ENCODE assay signal across 1 cellular context in genomic region chr1:32464716-32465540, GRCh38.
TF ChIP-seq lines count a peak whose summit lies in the region.

TSS of gene ZBTB8B (plus strand) at chr1:32465072. CDS start at chr1:32470625, 5,553 bp downstream.

TF ChIP-seq in HepG2, 621 proteins besides CTCF, POLR2A, EP300 and RAD21 (continued from another document and continues in another):
- TF ChIP-seq ZNF572 (CRISPR knock-in tag; IDR thresholded peaks at IDR 0.05) = no peak
- no peak for TF ChIP-seq YEATS4 (CRISPR knock-in tag; IDR thresholded peaks at IDR 0.05; ENCODE audit: borderline replicate concordance)
- TF ChIP-seq REPIN1 (CRISPR knock-in tag; IDR thresholded peaks at IDR 0.05; ENCODE audit: borderline replicate concordance, low read depth) = no peak
- TF ChIP-seq SKI (IDR thresholded peaks at IDR 0.05; ENCODE audit: partially characterized antibody) = no peak
- no peak for TF ChIP-seq ZC3H13 (CRISPR knock-in tag; IDR thresholded peaks at IDR 0.05)
- TF ChIP-seq HIVEP1 (CRISPR knock-in tag; IDR thresholded peaks at IDR 0.05) = no peak
- no peak for TF ChIP-seq HNRNPH1 (optimal IDR thresholded peaks at IDR 0.05; ENCODE audit: low read depth, low read length)
- TF ChIP-seq KLF9 (CRISPR knock-in tag; IDR thresholded peaks at IDR 0.05; ENCODE audit: low read depth) = peak; percentile 96
- peak; percentile 15; the same call in 1 of the 2 replicates for TF ChIP-seq ZNF547 (CRISPR knock-in tag; IDR thresholded peaks at IDR 0.05)
- no peak for TF ChIP-seq ATM (IDR thresholded peaks at IDR 0.05; ENCODE audit: borderline replicate concordance)
- TF ChIP-seq TOPORS (CRISPR knock-in tag; IDR thresholded peaks at IDR 0.05) = no peak
- peak; percentile 61 for TF ChIP-seq THAP11 (CRISPR knock-in tag; IDR thresholded peaks at IDR 0.05)
- TF ChIP-seq, protein P1, sequence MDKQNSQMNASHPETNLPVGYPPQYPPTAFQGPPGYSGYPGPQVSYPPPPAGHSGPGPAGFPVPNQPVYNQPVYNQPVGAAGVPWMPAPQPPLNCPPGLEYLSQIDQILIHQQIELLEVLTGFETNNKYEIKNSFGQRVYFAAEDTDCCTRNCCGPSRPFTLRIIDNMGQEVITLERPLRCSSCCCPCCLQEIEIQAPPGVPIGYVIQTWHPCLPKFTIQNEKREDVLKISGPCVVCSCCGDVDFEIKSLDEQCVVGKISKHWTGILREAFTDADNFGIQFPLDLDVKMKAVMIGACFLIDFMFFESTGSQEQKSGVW (CRISPR knock-in tag; IDR thresholded peaks at IDR 0.05; ENCODE audit: borderline replicate concordance) = no peak
- TF ChIP-seq ATF7 (IDR thresholded peaks at IDR 0.05) = no peak
- no peak for TF ChIP-seq ATF7 (CRISPR knock-in tag; IDR thresholded peaks at IDR 0.05)
- TF ChIP-seq, protein P2, sequence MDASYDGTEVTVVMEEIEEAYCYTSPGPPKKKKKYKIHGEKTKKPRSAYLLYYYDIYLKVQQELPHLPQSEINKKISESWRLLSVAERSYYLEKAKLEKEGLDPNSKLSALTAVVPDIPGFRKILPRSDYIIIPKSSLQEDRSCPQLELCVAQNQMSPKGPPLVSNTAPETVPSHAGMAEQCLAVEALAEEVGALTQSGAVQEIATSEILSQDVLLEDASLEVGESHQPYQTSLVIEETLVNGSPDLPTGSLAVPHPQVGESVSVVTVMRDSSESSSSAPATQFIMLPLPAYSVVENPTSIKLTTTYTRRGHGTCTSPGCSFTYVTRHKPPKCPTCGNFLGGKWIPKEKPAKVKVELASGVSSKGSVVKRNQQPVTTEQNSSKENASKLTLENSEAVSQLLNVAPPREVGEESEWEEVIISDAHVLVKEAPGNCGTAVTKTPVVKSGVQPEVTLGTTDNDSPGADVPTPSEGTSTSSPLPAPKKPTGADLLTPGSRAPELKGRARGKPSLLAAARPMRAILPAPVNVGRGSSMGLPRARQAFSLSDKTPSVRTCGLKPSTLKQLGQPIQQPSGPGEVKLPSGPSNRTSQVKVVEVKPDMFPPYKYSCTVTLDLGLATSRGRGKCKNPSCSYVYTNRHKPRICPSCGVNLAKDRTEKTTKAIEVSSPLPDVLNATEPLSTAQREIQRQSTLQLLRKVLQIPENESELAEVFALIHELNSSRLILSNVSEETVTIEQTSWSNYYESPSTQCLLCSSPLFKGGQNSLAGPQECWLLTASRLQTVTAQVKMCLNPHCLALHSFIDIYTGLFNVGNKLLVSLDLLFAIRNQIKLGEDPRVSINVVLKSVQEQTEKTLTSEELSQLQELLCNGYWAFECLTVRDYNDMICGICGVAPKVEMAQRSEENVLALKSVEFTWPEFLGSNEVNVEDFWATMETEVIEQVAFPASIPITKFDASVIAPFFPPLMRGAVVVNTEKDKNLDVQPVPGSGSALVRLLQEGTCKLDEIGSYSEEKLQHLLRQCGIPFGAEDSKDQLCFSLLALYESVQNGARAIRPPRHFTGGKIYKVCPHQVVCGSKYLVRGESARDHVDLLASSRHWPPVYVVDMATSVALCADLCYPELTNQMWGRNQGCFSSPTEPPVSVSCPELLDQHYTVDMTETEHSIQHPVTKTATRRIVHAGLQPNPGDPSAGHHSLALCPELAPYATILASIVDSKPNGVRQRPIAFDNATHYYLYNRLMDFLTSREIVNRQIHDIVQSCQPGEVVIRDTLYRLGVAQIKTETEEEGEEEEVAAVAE (CRISPR knock-in tag; IDR thresholded peaks at IDR 0.05; ENCODE audit: borderline replicate concordance) = no peak
- no peak for TF ChIP-seq ZNF773 (CRISPR knock-in tag; IDR thresholded peaks at IDR 0.05; ENCODE audit: borderline replicate concordance)
- no peak for TF ChIP-seq ARNTL (CRISPR knock-in tag; IDR thresholded peaks at IDR 0.05)
- TF ChIP-seq KLF15 (CRISPR knock-in tag; IDR thresholded peaks at IDR 0.05; ENCODE audit: borderline replicate concordance) = no peak
- TF ChIP-seq RNF2 (conservative IDR thresholded peaks at IDR 0.05; ENCODE audit: low read depth) = no peak
- no peak for TF ChIP-seq TEAD3 (CRISPR knock-in tag; optimal IDR thresholded peaks at IDR 0.05; ENCODE audit: borderline replicate concordance)
- no peak for TF ChIP-seq PTBP1 (IDR thresholded peaks at IDR 0.05; ENCODE audit: low read depth, low read length, poor library complexity, severe bottlenecking)
- no peak for TF ChIP-seq FOXC1 (CRISPR knock-in tag; IDR thresholded peaks at IDR 0.05; ENCODE audit: borderline replicate concordance)
- TF ChIP-seq PPARG (CRISPR knock-in tag; conservative IDR thresholded peaks at IDR 0.05) = no peak
- no peak for TF ChIP-seq ZNF570 (CRISPR knock-in tag; IDR thresholded peaks at IDR 0.05; ENCODE audit: borderline replicate concordance)
- TF ChIP-seq ZNF460 (CRISPR knock-in tag; IDR thresholded peaks at IDR 0.05; ENCODE audit: borderline replicate concordance) = no peak
- no peak for TF ChIP-seq ZNF792 (CRISPR knock-in tag; IDR thresholded peaks at IDR 0.05)
- no peak for TF ChIP-seq GPBP1L1 (CRISPR knock-in tag; IDR thresholded peaks at IDR 0.05)
- no peak for TF ChIP-seq FOXM1 (CRISPR knock-in tag; IDR thresholded peaks at IDR 0.05)
- TF ChIP-seq, protein P3, sequence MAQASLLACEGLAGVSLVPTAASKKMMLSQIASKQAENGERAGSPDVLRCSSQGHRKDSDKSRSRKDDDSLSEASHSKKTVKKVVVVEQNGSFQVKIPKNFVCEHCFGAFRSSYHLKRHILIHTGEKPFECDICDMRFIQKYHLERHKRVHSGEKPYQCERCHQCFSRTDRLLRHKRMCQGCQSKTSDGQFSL (CRISPR knock-in tag; IDR thresholded peaks at IDR 0.05) = no peak
- no peak for TF ChIP-seq MED13 (CRISPR knock-in tag; IDR thresholded peaks at IDR 0.05)
- TF ChIP-seq GMEB2 (CRISPR knock-in tag; IDR thresholded peaks at IDR 0.05; ENCODE audit: low read depth) = no peak
- no peak for TF ChIP-seq REST (IDR thresholded peaks at IDR 0.05; ENCODE audit: borderline replicate concordance in 1 of 2, low read depth in 1 of 2, low read length in 2 of 2)
- TF ChIP-seq NFRKB (IDR thresholded peaks at IDR 0.05) = no peak
- TF ChIP-seq ZNF749 (CRISPR knock-in tag; IDR thresholded peaks at IDR 0.05; ENCODE audit: borderline replicate concordance) = no peak
- TF ChIP-seq ZNF550 (CRISPR knock-in tag; IDR thresholded peaks at IDR 0.05; ENCODE audit: borderline replicate concordance) = no peak
- TF ChIP-seq FIP1L1 (IDR thresholded peaks at IDR 0.05; ENCODE audit: borderline replicate concordance, insufficient read depth, low read depth, low read length) = no peak
- TF ChIP-seq NCOR1 (IDR thresholded peaks at IDR 0.05; ENCODE audit: borderline replicate concordance, low read length) = no peak
- TF ChIP-seq ZSCAN22 (CRISPR knock-in tag; IDR thresholded peaks at IDR 0.05) = no peak
- TF ChIP-seq ZNF350 (CRISPR knock-in tag; IDR thresholded peaks at IDR 0.05; ENCODE audit: borderline replicate concordance, low read depth) = no peak
- no peak for TF ChIP-seq AFF4 (CRISPR knock-in tag; IDR thresholded peaks at IDR 0.05)
- TF ChIP-seq SMARCC2 (IDR thresholded peaks at IDR 0.05) = no peak
- TF ChIP-seq ZNF598 (CRISPR knock-in tag; IDR thresholded peaks at IDR 0.05; ENCODE audit: borderline replicate concordance) = no peak
- no peak for TF ChIP-seq ZNF549 (CRISPR knock-in tag; IDR thresholded peaks at IDR 0.05)
- TF ChIP-seq CHCHD3 (CRISPR knock-in tag; IDR thresholded peaks at IDR 0.05) = no peak
- no peak for TF ChIP-seq CBFB (CRISPR knock-in tag; IDR thresholded peaks at IDR 0.05)
- no peak for TF ChIP-seq NKX3-1 (CRISPR knock-in tag; IDR thresholded peaks at IDR 0.05)
- TF ChIP-seq HCFC1 (IDR thresholded peaks at IDR 0.05; ENCODE audit: low read depth, low read length) = no peak
- TF ChIP-seq ATF2 (CRISPR knock-in tag; IDR thresholded peaks at IDR 0.05) = no peak
- no peak for TF ChIP-seq TBX3 (IDR thresholded peaks at IDR 0.05; ENCODE audit: borderline replicate concordance)
- no peak for TF ChIP-seq ZNF766 (CRISPR knock-in tag; IDR thresholded peaks at IDR 0.05; ENCODE audit: borderline replicate concordance)
- no peak for TF ChIP-seq ZNF230 (CRISPR knock-in tag; IDR thresholded peaks at IDR 0.05)
- TF ChIP-seq U2AF1 (optimal IDR thresholded peaks at IDR 0.05; ENCODE audit: low read depth, low read length) = no peak
- TF ChIP-seq, protein P4, sequence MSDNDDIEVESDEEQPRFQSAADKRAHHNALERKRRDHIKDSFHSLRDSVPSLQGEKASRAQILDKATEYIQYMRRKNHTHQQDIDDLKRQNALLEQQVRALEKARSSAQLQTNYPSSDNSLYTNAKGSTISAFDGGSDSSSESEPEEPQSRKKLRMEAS (IDR thresholded peaks at IDR 0.05) = 0 out of 2 replicates have a peak, but pooled peaks have one; percentile 22
- TF ChIP-seq ZNF205 (CRISPR knock-in tag; IDR thresholded peaks at IDR 0.05) = peak; percentile 76
